ENCODE assay signal across 8 cellular contexts in the genomic region with DNA sequence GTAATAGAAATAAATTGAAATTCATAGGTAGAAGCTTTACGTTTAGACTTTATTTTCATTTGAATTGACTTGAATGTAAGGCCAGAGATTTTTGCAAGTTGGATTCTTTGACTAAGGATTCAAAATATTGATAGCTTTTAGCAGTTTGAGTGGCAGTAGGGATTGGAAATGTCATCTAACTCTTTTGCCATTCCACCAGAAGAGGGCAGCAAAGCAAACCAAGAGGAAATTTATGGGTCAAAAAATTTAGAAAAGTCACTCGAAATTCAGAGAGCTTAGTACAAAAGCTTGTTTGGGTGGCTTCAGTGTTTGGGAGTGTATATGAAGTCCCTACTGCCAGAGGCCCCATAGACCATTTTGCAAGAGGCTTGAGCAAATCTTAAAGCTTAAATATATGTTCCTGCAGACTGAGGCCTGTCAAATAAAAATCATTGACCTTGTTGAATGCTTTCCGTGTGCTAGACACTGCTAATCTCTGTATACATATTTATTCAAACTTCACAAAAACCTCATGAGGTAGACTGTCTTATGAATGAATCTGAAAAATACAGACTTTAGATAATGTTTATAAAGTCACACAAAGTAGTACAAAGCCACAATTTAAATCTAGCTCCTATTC. TPM values are rescaled to one million over a fixed set of nuclear protein-coding genes. Genes with fewer than 3 reads are reported as not detected.
A peak's percentile ranks its signal among the peaks of the same experiment; 100 is the strongest.
DNase-seq lines count a peak whose midpoint lies in the region.

No MANE protein-coding gene starts in this region.

- DNase-seq in A172 (ENCODE audit: low spot score) (peak; percentile 26), DMS53 (lab: John Stamatoyannopoulos, UW) (peak; percentile 71), NCI-H1092 (lab: John Stamatoyannopoulos, UW) (peak; percentile 1), globus pallidus (ENCODE audit: low spot score) (peak; percentile 24), smooth muscle cell of the brain vasculature (ENCODE audit: low read depth, low spot score) (peak; percentile 13), KG1 (lab: John Stamatoyannopoulos, UW) (no peak), OCI-M2 (lab: John Stamatoyannopoulos, UW; ENCODE audit: unreplicated experiment) (no peak)
- peak; percentile 32 for DNase-seq in activated CD4-positive, alpha-beta T cell treated with anti-CD3 and anti-CD28 coated beads for 48 hours

RNA-seq across cellular contexts. Expression of gene RSBN1L, which starts 44.6 kb away (rescaled TPM):
- 19.4 and 20.5 TPM in 2 replicates for total RNA-seq in A172 (2014; rRNA removed; shearing (Covaris generic))

Comparison
In these comparisons a context has a peak if more than half of its experiments do, and no peak if none do; other contexts are left out.
1. DNase-seq: peak in A172 (single experiment), DMS53 (single experiment), NCI-H1092 (single experiment), activated CD4-positive, alpha-beta T cell treated with anti-CD3 and anti-CD28 coated beads for 48 hours (single experiment), globus pallidus (single experiment) and smooth muscle cell of the brain vasculature (single experiment); none in KG1 (single experiment) and OCI-M2 (single experiment).